In the genomic region with DNA sequence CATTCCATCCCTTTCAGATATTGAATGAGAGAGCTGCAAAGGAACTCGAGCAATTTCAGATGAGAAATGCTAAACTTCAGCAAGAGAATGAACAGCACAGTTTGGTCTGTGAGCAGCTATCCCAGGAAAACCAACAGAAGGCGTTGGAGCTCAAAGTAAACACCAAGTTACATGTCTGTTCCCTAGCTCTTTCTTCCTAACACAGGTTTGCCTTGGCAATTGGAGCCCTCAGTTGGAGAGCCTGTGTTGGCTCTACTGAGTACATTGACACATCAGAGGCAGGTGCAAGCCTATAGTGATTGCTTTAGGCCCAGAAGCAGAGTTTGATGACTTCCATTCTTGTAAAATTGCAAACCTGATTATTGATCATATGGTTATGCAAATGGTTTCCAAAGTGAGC, we compare ENCODE assay signal across 19 cellular contexts.
"Had no signal": no experiment of that assay in that cellular context is flagged by ENCODE, and none has a peak within 500 bp of the region (broad histone marks: within the 10 kb centered on the region; RNA-seq: fewer than 3 reads in every experiment).

No MANE protein-coding gene starts in this region.

- H3K27me3 ChIP-seq: testis, tibial nerve, vagina had no signal

- H3K36me3 ChIP-seq: neutrophil, spleen, upper lobe of right lung, vagina had no signal

- H3K4me3 ChIP-seq: dorsolateral prefrontal cortex, heart right ventricle, spleen, testis, tibial nerve, upper lobe of right lung, vagina had no signal

- H3K27ac ChIP-seq: dorsolateral prefrontal cortex, heart right ventricle, neutrophil, spleen, testis, tibial nerve, upper lobe of right lung, vagina had no signal

- ATAC-seq: esophagus mucosa; heart right ventricle; sciatic nerve; stimulated activated naive B cell treated with anti-CD40 and anti-IgM and Interleukin-4, amounts not matched to agents 10 μg/mL and 1 μg/mL and 100 μg/mL, for 72 hours; stimulated activated naive CD8-positive, alpha-beta T cell treated with anti-CD3 and anti-CD28 coated beads, Interleukin-15, amount 100 ng/mL, for 72 hours; upper lobe of right lung had no signal

- H3K9me3 ChIP-seq: neutrophil, testis, upper lobe of right lung, vagina had no signal

- DNase-seq: dorsolateral prefrontal cortex; effector memory CD4-positive, alpha-beta T cell; heart right ventricle; kidney glomerular epithelial cell; mesendoderm; naive B cell; spleen; stimulated activated CD4-positive, alpha-beta T cell treated with anti-CD3 and anti-CD28 coated beads, Interleukin-15, amount 100 ng/mL, for 24 hours; stimulated activated CD4-positive, alpha-beta T cell treated with anti-CD3 and anti-CD28 coated beads, Interleukin-1b, Interleukin-23, amount 100 ng/mL, for 48 hours; stimulated activated CD4-positive, alpha-beta T cell treated with anti-CD3 and anti-CD28 coated beads, Interleukin-4, amount 100 ng/mL, for 24 hours; stimulated activated naive B cell treated with anti-CD40 and anti-IgM and Interleukin-4, amounts not matched to agents 10 μg/mL and 1 μg/mL and 100 μg/mL, for 72 hours; stimulated activated naive CD8-positive, alpha-beta T cell treated with anti-CD3 and anti-CD28 coated beads, Interleukin-15, amount 100 ng/mL, for 72 hours; testis; upper lobe of right lung had no signal

- H3K4me1 ChIP-seq: heart right ventricle, spleen, testis, tibial nerve, upper lobe of right lung, vagina had no signal
